ENCODE assay signal across 16 cellular contexts in genomic region chr6:11848252-11848651, GRCh38.
DNase-seq lines count a peak whose midpoint lies in the region; ATAC-seq, FAIRE-seq and TF ChIP-seq lines count a peak whose summit lies in the region.
"Had no signal": no experiment of that assay in that cellular context is flagged by ENCODE, and none has a peak within 500 bp of the region (broad histone marks: within the 10 kb centered on the region; RNA-seq: fewer than 3 reads in every experiment).

No MANE protein-coding gene starts in this region.

- ATAC-seq in IMR-90 (ENCODE audit: low read depth), result no peak
- ATAC-seq in SK-N-SH treated with all-trans-retinoic acid at 6 μM for 48 hours, result peak; percentile 70

- CTCF ChIA-PET in IMR-90 (lab: Yijun Ruan, JAX), result no interaction called here

- in situ Hi-C loops in IMR-90 (cut with MboI; ENCODE audit: low sequenced_read_pairs), result no loop called here

- H2AK9ac ChIP-seq in IMR-90 (replicated peaks; ENCODE audit: low read depth, low read length, poor library complexity), result no peak overlapping the region

- POLR2A ChIA-PET in IMR-90 (lab: Charles Lee; ENCODE audit: unreplicated experiment), result no interaction called here

- H3K4me2 ChIP-seq in IMR-90 (ENCODE audit: low read depth, low read length) (no peak overlapping the region), hepatocyte (no peak overlapping the region), smooth muscle cell (peak overlapping the region; percentile 40)

- no peak overlapping the region for H2BK5ac ChIP-seq in IMR-90 (ENCODE audit: low read depth, low read length, poor library complexity, severe bottlenecking)

- H4K91ac ChIP-seq in IMR-90 (ENCODE audit: insufficient read depth, low read depth, low read length), result no peak overlapping the region

- dilution Hi-C loops in IMR-90 (cut with HindIII; ENCODE audit: low sequenced_read_pairs, unreplicated experiment), result no loop called here

- H3K9me3 ChIP-seq in IMR-90 (ENCODE audit: control insufficient read depth, insufficient read depth, low read length), result no peaks in the 10 kb centered on the region
- no peaks in the 10 kb centered on the region for H3K9me3 ChIP-seq in hepatocyte (ENCODE audit: low read depth)
- no peaks in the 10 kb centered on the region for H3K9me3 ChIP-seq in smooth muscle cell (replicated peaks; ENCODE audit: low read depth)
- H3K9me3 ChIP-seq: BE2C had no signal

- no TSS peak for BruUV-seq in IMR-90 (replicated peaks; lab: Mats Ljungman, UMichigan)

- WGBS in IMR-90 (ENCODE audit: extremely low coverage in 2 of 2, insufficient read length in 1 of 2), 2 experiments, result no CpG with 5 or more reads among the region's 1 CpG
- WGBS in hepatocyte (ENCODE audit: low lambda C conversion rate, missing lambda C conversion rate), result 82% methylated on average over 1 of the region's 1 CpG
- WGBS in smooth muscle cell (ENCODE audit: low lambda C conversion rate), result 67% methylated on average over 1 of the region's 1 CpG

- H3K79me1 ChIP-seq in IMR-90 (ENCODE audit: low read depth in 1 of 2, low read length in 2 of 2), result no peaks in the 10 kb centered on the region

- H3K18ac ChIP-seq in IMR-90 (ENCODE audit: low read depth, low read length), result peak overlapping the region; percentile 66; the same call in 1 of the 2 replicates

- H2AK5ac ChIP-seq in IMR-90 (ENCODE audit: low read depth, low read length), result no peak overlapping the region

- no peak overlapping the region for H4K5ac ChIP-seq in IMR-90 (ENCODE audit: low read depth, low read length)

- DNase-seq in IMR-90 (peak; percentile 35), hepatocyte (ENCODE audit: low spot score) (no peak), smooth muscle cell (lab: John Stamatoyannopoulos, UW; ENCODE audit: unreplicated experiment) (no peak), DMS53 treated with DMSO at 0.1 percent for 48 hours (lab: John Stamatoyannopoulos, UW; ENCODE audit: unreplicated experiment) (no peak), D721Med (ENCODE audit: insufficient read length, low spot score) (no peak), NCI-H187 (lab: John Stamatoyannopoulos, UW) (no peak)
- DNase-seq: BE2C; CD4-positive, alpha-beta memory T cell; DMS153; DND-41; GDM1; GM23248 had no signal

- no peak overlapping the region for H2BK20ac ChIP-seq in IMR-90 (ENCODE audit: low read depth, low read length)

- no peak for FAIRE-seq in D721Med (lab: Jason Lieb, UNC)
- FAIRE-seq: A204.1, H54 had no signal

- H2AFZ ChIP-seq in IMR-90 (replicated peaks; ENCODE audit: low read length, poor library complexity) (no peak overlapping the region), hepatocyte (no peak overlapping the region), smooth muscle cell (ENCODE audit: low read depth) (no peak overlapping the region)
- H2AFZ ChIP-seq: GM23248 had no signal

- H2BK15ac ChIP-seq in IMR-90 (ENCODE audit: low read depth, low read length), result no peak overlapping the region

- H3K79me2 ChIP-seq in hepatocyte (no peaks in the 10 kb centered on the region), smooth muscle cell (ENCODE audit: low read depth) (no peaks in the 10 kb centered on the region)

- H4K20me1 ChIP-seq in IMR-90 (ENCODE audit: insufficient read depth, low read length) (no peaks in the 10 kb centered on the region), hepatocyte (ENCODE audit: insufficient read depth, poor library complexity, severe bottlenecking) (no peaks in the 10 kb centered on the region), smooth muscle cell (ENCODE audit: low read depth) (no peaks in the 10 kb centered on the region)

- H3K4ac ChIP-seq in IMR-90 (ENCODE audit: low read depth, low read length), result no peak overlapping the region; the same call in 1 of the 2 replicates

- H3K4me3 ChIP-seq in IMR-90 (ENCODE audit: insufficient read depth, low read depth, low read length) (no peak overlapping the region), hepatocyte (no peak overlapping the region), smooth muscle cell (no peak overlapping the region)
- H3K4me3 ChIP-seq: GM23248 had no signal

- peaks cover 7% of the 10 kb centered on the region for H3K4me1 ChIP-seq in IMR-90 (ENCODE audit: control insufficient read depth, insufficient read depth, low read length)
- H3K4me1 ChIP-seq in hepatocyte (ENCODE audit: insufficient read depth), result peaks cover 4% of the 10 kb centered on the region
- H3K4me1 ChIP-seq in smooth muscle cell (ENCODE audit: low read depth), result peaks cover 6% of the 10 kb centered on the region
- H3K4me1 ChIP-seq: BE2C had no signal

- H3K9me2 ChIP-seq in hepatocyte (replicated peaks; ENCODE audit: insufficient read depth), result no peaks in the 10 kb centered on the region

- TF ChIP-seq CTCF in IMR-90 (conservative IDR thresholded peaks at IDR 0.05; ENCODE audit: low read depth, low read length) (no peak), hepatocyte (IDR thresholded peaks at IDR 0.05; ENCODE audit: poor library complexity) (no peak), smooth muscle cell (IDR thresholded peaks at IDR 0.05; ENCODE audit: borderline replicate concordance, insufficient read depth, poor library complexity, severe bottlenecking) (no peak), D721Med (IDR thresholded peaks at IDR 0.05; ENCODE audit: insufficient read depth, missing control alignments) (no peak)

- H3F3A ChIP-seq in smooth muscle cell (ENCODE audit: low read depth), result peaks cover 10% of the 10 kb centered on the region

- no peaks in the 10 kb centered on the region for H3K27me3 ChIP-seq in IMR-90 (ENCODE audit: control insufficient read depth, insufficient read depth, low read length)
- H3K27me3 ChIP-seq in hepatocyte, result no peaks in the 10 kb centered on the region
- no peaks in the 10 kb centered on the region for H3K27me3 ChIP-seq in smooth muscle cell (ENCODE audit: low read depth)
- H3K27me3 ChIP-seq: BE2C had no signal

- no peak for TF ChIP-seq RAD21 in IMR-90 (IDR thresholded peaks at IDR 0.05; ENCODE audit: low read length)

- no peak overlapping the region for H2BK120ac ChIP-seq in IMR-90 (ENCODE audit: low read depth, low read length)

- no peak overlapping the region for H3K23ac ChIP-seq in IMR-90 (ENCODE audit: low read depth, low read length)

- intact Hi-C loops in IMR-90 (cut with micrococcal nuclease), result loop anchor here (5.0 kb wide), 1 partner anchor 76 kb away; no protein-coding TSS in a partner anchor

- H3K9ac ChIP-seq in IMR-90 (ENCODE audit: low read depth, low read length), result no peak overlapping the region
- H3K9ac ChIP-seq in smooth muscle cell (ENCODE audit: low read depth), result peak overlapping the region; percentile 61
- H3K9ac ChIP-seq: GM23248 had no signal

- H3K27ac ChIP-seq in IMR-90 (ENCODE audit: insufficient read depth, low read length) (no peak overlapping the region), hepatocyte (peak overlapping the region; percentile 38), smooth muscle cell (ENCODE audit: low read depth) (peak overlapping the region; percentile 88)
- H3K27ac ChIP-seq: C4-2B, GM23248 had no signal

- peak overlapping the region; percentile 56; the same call in 1 of the 2 replicates for H3K56ac ChIP-seq in IMR-90 (ENCODE audit: extremely low read depth, insufficient read depth, low read length)

- TF ChIP-seq POLR2A in IMR-90 (IDR thresholded peaks at IDR 0.05; ENCODE audit: low read depth, low read length), result no peak

- H3K9me1 ChIP-seq in IMR-90 (ENCODE audit: insufficient read depth, low read length), result 0 out of 2 replicates have a peak, but pooled peaks cover 3% of the 10 kb centered on the region

- H3K14ac ChIP-seq in IMR-90 (replicated peaks; ENCODE audit: low read depth, low read length), result 0 out of 2 replicates have a peak overlapping the region, but pooled peaks have one; percentile 14

- 0 out of 4 replicates have a peak overlapping the region, but pooled peaks of 1 of the 2 experiments have one; percentile 21 for H4K8ac ChIP-seq in IMR-90 (ENCODE audit: low read depth in 2 of 2, low read length in 2 of 2)

- H3K36me3 ChIP-seq in IMR-90 (ENCODE audit: control insufficient read depth, insufficient read depth, low read length), result no peaks in the 10 kb centered on the region
- H3K36me3 ChIP-seq in hepatocyte (replicated peaks; ENCODE audit: insufficient read depth, low read depth), result no peaks in the 10 kb centered on the region
- H3K36me3 ChIP-seq in smooth muscle cell (ENCODE audit: low read depth), result no peaks in the 10 kb centered on the region
- H3K36me3 ChIP-seq: BE2C had no signal

TF ChIP-seq in IMR-90, 13 proteins besides CTCF, POLR2A, EP300 and RAD21 (continues in another document):
- TF ChIP-seq ELK1 (IDR thresholded peaks at IDR 0.05; ENCODE audit: borderline replicate concordance, low read depth, low read length), result no peak

TF ChIP-seq in SK-N-SH treated with all-trans-retinoic acid at 6 μM for 48 hours, 23 proteins besides CTCF, POLR2A, EP300 and RAD21:
- TF ChIP-seq ISL1 (CRISPR knock-in tag; IDR thresholded peaks at IDR 0.05), result peak; percentile 35
- no peak for TF ChIP-seq TSHZ2 (CRISPR knock-in tag; IDR thresholded peaks at IDR 0.05)
- TF ChIP-seq ZFP30 (CRISPR knock-in tag; IDR thresholded peaks at IDR 0.05), result no peak
- no peak for TF ChIP-seq ESRRG (CRISPR knock-in tag; IDR thresholded peaks at IDR 0.05)
